Comparison of ENCODE assay signal across 18 cellular contexts in genomic region chr6:16355699-16356481, GRCh38.
DNase-seq lines count a peak whose midpoint lies in the region; TF ChIP-seq lines count a peak whose summit lies in the region.
"Had no signal": no experiment of that assay in that cellular context is flagged by ENCODE, and none has a peak within 500 bp of the region (broad histone marks: within the 10 kb centered on the region; RNA-seq: fewer than 3 reads in every experiment).

No MANE protein-coding gene starts in this region.

- TF ChIP-seq CTCF in PC-9 (conservative IDR thresholded peaks at IDR 0.05), result 0 out of 2 replicates have a peak, but pooled peaks have one; percentile 14
- TF ChIP-seq CTCF in nephron (IDR thresholded peaks at IDR 0.05; ENCODE audit: unreplicated experiment in 3 of 3), result no peak
- no peak for TF ChIP-seq CTCF in brain microvascular endothelial cell (IDR thresholded peaks at IDR 0.05; ENCODE audit: low read depth, low read length, missing control alignments)

- no peak overlapping the region for H3K4me3 Mint-ChIP-seq in dendritic cell treated with granulocyte-macrophage colony-stimulating factor and Interleukin-4, amounts not matched to agents 40 ng/mL and 50 ng/mL, for 4 days
- no peak overlapping the region for H3K4me3 Mint-ChIP-seq in nephron
- H3K4me3 Mint-ChIP-seq: activated naive CD4-positive, alpha-beta T cell treated with anti-CD3 and anti-CD28 coated beads, Interleukin-2, amount 10 ng/mL, durations not matched to agents 7 days and 5 days; CD4-positive, alpha-beta memory T cell; natural killer cell; T-helper 1 cell treated with Interleukin-12 subunit alpha and Interleukin-12 subunit beta and Interleukin-4 antibody, amounts not matched to agents 30 μg/mL and 1 μg/mL, for 36 hours had no signal

- peaks cover 26% of the 10 kb centered on the region for H3F3A ChIP-seq in PC-9 (ENCODE audit: insufficient read depth, low read depth)

- H3K4me1 ChIP-seq in PC-9 (replicated peaks; ENCODE audit: insufficient read depth), result peaks cover 32% of the 10 kb centered on the region

- no peaks in the 10 kb centered on the region for H3K9me3 ChIP-seq in PC-9 (ENCODE audit: insufficient read depth, low read depth)
- H3K9me3 ChIP-seq: sigmoid colon had no signal

- peak overlapping the region; percentile 72 for H2AFZ ChIP-seq in PC-9

- H3K36me3 ChIP-seq in PC-9 (ENCODE audit: low read depth) (no peaks in the 10 kb centered on the region), brain microvascular endothelial cell (replicated peaks) (no peaks in the 10 kb centered on the region)
- H3K36me3 ChIP-seq: sigmoid colon had no signal

- no TSS peak for BruUV-seq in PC-9 (replicated peaks; lab: Mats Ljungman, UMichigan)

- no peaks in the 10 kb centered on the region for H3K79me2 ChIP-seq in PC-9 (ENCODE audit: low read depth)

- no peaks in the 10 kb centered on the region for H3K9me2 ChIP-seq in PC-9 (ENCODE audit: insufficient read depth)

- no peaks in the 10 kb centered on the region for H3K9me3 Mint-ChIP-seq in dendritic cell treated with granulocyte-macrophage colony-stimulating factor and Interleukin-4, amounts not matched to agents 40 ng/mL and 50 ng/mL, for 4 days
- no peaks in the 10 kb centered on the region for H3K9me3 Mint-ChIP-seq in nephron
- H3K9me3 Mint-ChIP-seq: activated naive CD4-positive, alpha-beta T cell treated with anti-CD3 and anti-CD28 coated beads, Interleukin-2, amount 10 ng/mL, durations not matched to agents 7 days and 5 days; CD4-positive, alpha-beta memory T cell; natural killer cell; T-helper 1 cell treated with Interleukin-12 subunit alpha and Interleukin-12 subunit beta and Interleukin-4 antibody, amounts not matched to agents 30 μg/mL and 1 μg/mL, for 36 hours had no signal

- H3K27ac ChIP-seq in PC-9, result peak overlapping the region; percentile 92
- no peak overlapping the region for H3K27ac ChIP-seq in brain microvascular endothelial cell

- H3K4me3 ChIP-seq in PC-9, result peak overlapping the region; percentile 28; the same call in 1 of the 2 replicates
- H3K4me3 ChIP-seq in brain microvascular endothelial cell (ENCODE audit: low read depth, low read length), result no peak overlapping the region
- H3K4me3 ChIP-seq: sigmoid colon had no signal

- H4K20me1 ChIP-seq in PC-9 (ENCODE audit: insufficient read depth), result no peaks in the 10 kb centered on the region

- POLR2A ChIA-PET in PC-9 (lab: Charles Lee; ENCODE audit: unreplicated experiment), result interaction anchor here (0.6 kb wide), 1 partner anchor 784 kb away, joined by 4 read pairs; no protein-coding TSS in a partner anchor

- intact Hi-C loops in PC-9 (cut with micrococcal nuclease; ENCODE audit: unreplicated experiment), result no loop called here
- intact Hi-C loops in dendritic cell treated with granulocyte-macrophage colony-stimulating factor and Interleukin-4, amounts not matched to agents 40 ng/mL and 50 ng/mL, for 4 days (cut with micrococcal nuclease), result no loop called here

- no peaks in the 10 kb centered on the region for H3K27me3 Mint-ChIP-seq in dendritic cell treated with granulocyte-macrophage colony-stimulating factor and Interleukin-4, amounts not matched to agents 40 ng/mL and 50 ng/mL, for 4 days
- no peaks in the 10 kb centered on the region for H3K27me3 Mint-ChIP-seq in nephron (ENCODE audit: low read depth)
- H3K27me3 Mint-ChIP-seq: activated naive CD4-positive, alpha-beta T cell treated with anti-CD3 and anti-CD28 coated beads, Interleukin-2, amount 10 ng/mL, durations not matched to agents 7 days and 5 days; CD4-positive, alpha-beta memory T cell had no signal

- H3K4me2 ChIP-seq in PC-9, result peak overlapping the region; percentile 67

- H3K27ac Mint-ChIP-seq in dendritic cell treated with granulocyte-macrophage colony-stimulating factor and Interleukin-4, amounts not matched to agents 40 ng/mL and 50 ng/mL, for 4 days, result peak overlapping the region; percentile 15
- peak overlapping the region in 2 of 3 experiments; percentile 44 to 68 for H3K27ac Mint-ChIP-seq in nephron
- H3K27ac Mint-ChIP-seq: activated naive CD4-positive, alpha-beta T cell treated with anti-CD3 and anti-CD28 coated beads, Interleukin-2, amount 10 ng/mL, durations not matched to agents 7 days and 5 days; natural killer cell; T-helper 1 cell treated with Interleukin-12 subunit alpha and Interleukin-12 subunit beta and Interleukin-4 antibody, amounts not matched to agents 30 μg/mL and 1 μg/mL, for 36 hours had no signal

- DNase-seq in ELR (ENCODE audit: low read depth), result peak; percentile 52
- DNase-seq in PC-9, result peak; percentile 77 to 85
- DNase-seq in NCI-H748 treated with DMSO at 0.1 percent for 48 hours (lab: John Stamatoyannopoulos, UW), result no peak
- DNase-seq in cerebellum (ENCODE audit: low spot score), result no peak
- no peak for DNase-seq in 8988T
- DNase-seq in brain microvascular endothelial cell, result no peak
- DNase-seq: activated CD4-positive, alpha-beta T cell treated with anti-CD3 and anti-CD28 coated beads, Interleukin-2, amount 50 U/mL, for 4 hours; activated naive CD4-positive, alpha-beta T cell treated with anti-CD3 and anti-CD28 coated beads, Interleukin-2, amount 10 ng/mL, durations not matched to agents 7 days and 5 days; CD4-positive, alpha-beta memory T cell; glutamatergic neuron; left cardiac atrium; natural killer cell; NCI-H2227 treated with DMSO at 0.1 percent for 48 hours; OCI-M1; sigmoid colon had no signal

- peaks cover 30% of the 10 kb centered on the region for H3K4me1 Mint-ChIP-seq in dendritic cell treated with granulocyte-macrophage colony-stimulating factor and Interleukin-4, amounts not matched to agents 40 ng/mL and 50 ng/mL, for 4 days (ENCODE audit: low read depth)
- peaks cover 51% of the 10 kb centered on the region for H3K4me1 Mint-ChIP-seq in nephron

- H3K27me3 ChIP-seq in PC-9 (ENCODE audit: insufficient read depth, low read depth), result no peaks in the 10 kb centered on the region
- H3K27me3 ChIP-seq in brain microvascular endothelial cell (replicated peaks), result no peaks in the 10 kb centered on the region
- H3K27me3 ChIP-seq: sigmoid colon had no signal

- CTCF ChIA-PET in PC-9 (lab: Charles Lee), result interaction anchor here (0.6 to 1.2 kb wide), 3 partner anchors 47 to 1218 kb away, joined by 3 to 4 read pairs (median 3); partner anchors contain the start of gene ATXN1

- in situ Hi-C loops in brain microvascular endothelial cell (cut with HindIII; ENCODE audit: low pct_ligation_motif_present, low sequenced_read_pairs), result no loop called here

- H3K36me3 Mint-ChIP-seq in dendritic cell treated with granulocyte-macrophage colony-stimulating factor and Interleukin-4, amounts not matched to agents 40 ng/mL and 50 ng/mL, for 4 days (ENCODE audit: low read depth), result peaks cover 28% of the 10 kb centered on the region
- H3K36me3 Mint-ChIP-seq in nephron (ENCODE audit: low read depth), result no peaks in the 10 kb centered on the region
- H3K36me3 Mint-ChIP-seq: activated naive CD4-positive, alpha-beta T cell treated with anti-CD3 and anti-CD28 coated beads, Interleukin-2, amount 10 ng/mL, durations not matched to agents 7 days and 5 days; natural killer cell had no signal

Comparison
In these comparisons a context has a peak if more than half of its experiments do, and no peak if none do; other contexts are left out.
1. DNase-seq: peak in ELR (single experiment) and PC-9 (2 of 2); none in NCI-H748 treated with DMSO at 0.1 percent for 48 hours (single experiment), cerebellum (single experiment), 8988T (single experiment) and brain microvascular endothelial cell (single experiment).